ENCODE assay signal across 8 cellular contexts in the genomic region with DNA sequence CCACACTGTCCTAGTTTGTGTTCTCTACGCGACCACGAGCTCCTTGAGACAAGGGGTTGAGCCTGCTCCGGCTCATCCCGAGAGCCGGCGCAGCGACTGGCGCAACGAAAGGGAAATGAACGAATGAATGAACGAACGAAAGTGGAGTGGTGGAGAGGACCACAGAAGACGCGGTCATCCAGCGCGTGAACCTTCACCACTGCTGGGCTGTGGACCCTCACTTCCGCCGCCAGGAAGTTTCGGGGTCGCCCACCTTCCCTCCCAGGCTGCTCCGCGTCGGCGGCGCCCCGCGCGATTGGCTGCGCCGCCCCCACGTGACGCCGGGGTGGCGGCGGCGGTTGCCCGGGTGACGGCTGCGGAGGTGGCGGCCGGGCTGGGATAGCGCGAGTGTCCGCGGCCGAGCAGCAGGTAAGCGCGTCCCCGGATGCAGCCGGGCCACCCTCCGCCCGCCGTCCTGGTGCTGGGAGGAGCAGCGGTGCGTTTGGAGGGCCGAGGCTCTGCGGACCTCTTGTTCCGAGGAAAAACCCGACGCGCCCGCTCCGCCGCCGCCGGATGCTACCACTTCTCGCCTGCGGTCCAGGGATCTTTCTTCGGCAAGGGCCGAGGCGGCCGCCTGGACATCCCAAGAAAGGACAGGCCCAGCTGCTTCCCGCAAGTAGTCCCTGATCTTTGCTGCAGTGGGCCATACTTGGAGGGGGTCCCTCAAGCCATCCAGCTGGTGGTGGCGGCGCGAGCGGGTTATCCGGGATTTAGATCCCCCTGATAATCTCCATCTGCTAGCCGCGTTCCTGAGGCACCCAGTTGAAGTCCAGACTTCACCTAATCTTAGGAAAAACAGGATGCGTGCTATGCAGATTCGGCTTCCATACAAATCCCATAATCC. TPM values are rescaled to one million over a fixed set of nuclear protein-coding genes. Genes with fewer than 3 reads are reported as not detected.
DNase-seq lines count a peak whose midpoint lies in the region; ATAC-seq, FAIRE-seq and TF ChIP-seq lines count a peak whose summit lies in the region.

A gene with protein sequence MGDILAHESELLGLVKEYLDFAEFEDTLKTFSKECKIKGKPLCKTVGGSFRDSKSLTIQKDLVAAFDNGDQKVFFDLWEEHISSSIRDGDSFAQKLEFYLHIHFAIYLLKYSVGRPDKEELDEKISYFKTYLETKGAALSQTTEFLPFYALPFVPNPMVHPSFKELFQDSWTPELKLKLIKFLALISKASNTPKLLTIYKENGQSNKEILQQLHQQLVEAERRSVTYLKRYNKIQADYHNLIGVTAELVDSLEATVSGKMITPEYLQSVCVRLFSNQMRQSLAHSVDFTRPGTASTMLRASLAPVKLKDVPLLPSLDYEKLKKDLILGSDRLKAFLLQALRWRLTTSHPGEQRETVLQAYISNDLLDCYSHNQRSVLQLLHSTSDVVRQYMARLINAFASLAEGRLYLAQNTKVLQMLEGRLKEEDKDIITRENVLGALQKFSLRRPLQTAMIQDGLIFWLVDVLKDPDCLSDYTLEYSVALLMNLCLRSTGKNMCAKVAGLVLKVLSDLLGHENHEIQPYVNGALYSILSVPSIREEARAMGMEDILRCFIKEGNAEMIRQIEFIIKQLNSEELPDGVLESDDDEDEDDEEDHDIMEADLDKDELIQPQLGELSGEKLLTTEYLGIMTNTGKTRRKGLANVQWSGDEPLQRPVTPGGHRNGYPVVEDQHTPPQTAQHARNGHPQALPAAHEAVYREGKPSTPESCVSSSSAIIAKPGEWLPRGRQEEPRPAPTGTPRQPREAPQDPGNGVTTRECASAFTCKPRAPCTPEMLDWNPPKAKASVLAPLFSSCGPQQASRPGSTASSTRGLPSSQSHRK (plus strand): TSS at position 341 of the 883 bp plus-strand sequence. CDS start 7,608 bp downstream, outside the sequence.

- peaks cover 3% of the 10 kb centered on the region for H3K27me3 Mint-ChIP-seq in activated T-cell treated with anti-CD3 and anti-CD28 coated beads, Interleukin-2, amount 50 U/mL, for 24 hours

- no peaks in the 10 kb centered on the region for H3K9me2 ChIP-seq in PC-3 (replicated peaks; ENCODE audit: low read length)

- no peaks in the 10 kb centered on the region for H4K20me1 ChIP-seq in PC-3 (ENCODE audit: low read length)

- CTCF ChIA-PET in PC-3 (lab: Charles Lee): no interaction called here

- H3K9me3 ChIP-seq in PC-3 (ENCODE audit: low read length) (no peaks in the 10 kb centered on the region), muscle layer of colon (ENCODE audit: low read length) (no peaks in the 10 kb centered on the region)

- H3K36me3 Mint-ChIP-seq in activated T-cell treated with anti-CD3 and anti-CD28 coated beads, Interleukin-2, amount 50 U/mL, for 24 hours (ENCODE audit: low read depth): peaks cover 3% of the 10 kb centered on the region

- BruUV-seq in PC-3 (replicated peaks; lab: Mats Ljungman, UMichigan): TSS peak; percentile 76

- intact Hi-C loops in PC-3 (cut with micrococcal nuclease): loop anchor here (5.0 kb wide), 1 partner anchor 96 kb away; no protein-coding TSS in a partner anchor

- H3K4me3 ChIP-seq in PC-3 (ENCODE audit: low read length) (peak within 1 kb of the TSS; percentile 99), muscle layer of colon (ENCODE audit: low read depth in 1 of 2, low read length in 2 of 2) (peak within 1 kb of the TSS; percentile 73 to 94)

- no peaks in the 10 kb centered on the region for H3K9me3 Mint-ChIP-seq in activated T-cell treated with anti-CD3 and anti-CD28 coated beads, Interleukin-2, amount 50 U/mL, for 24 hours

- H2AFZ ChIP-seq in PC-3 (ENCODE audit: low read length): peak within 1 kb of the TSS; percentile 100

- peak within 1 kb of the TSS; percentile 64 for H3K9ac ChIP-seq in PC-3 (ENCODE audit: low read length)
- H3K9ac ChIP-seq in muscle layer of colon (ENCODE audit: low read length): peak within 1 kb of the TSS; percentile 56

- DNase-seq in DMS 273 treated with DMSO at 0.1 percent for 48 hours (lab: John Stamatoyannopoulos, UW) (peak; percentile 22), HTR-8/SVneo (ENCODE audit: insufficient read length, low spot score) (peak; percentile 90), PC-3 (peak; percentile 72)
- DNase-seq in activated T-cell treated with anti-CD3 and anti-CD28 coated beads, Interleukin-2, amount 50 U/mL, for 24 hours: peak; percentile 87
- DNase-seq in stimulated activated CD8-positive, alpha-beta memory T cell treated with anti-CD3 and anti-CD28 coated beads, Interleukin-4, amount 100 ng/mL, for 48 hours: peak; percentile 86

- H3K36me3 ChIP-seq in PC-3 (ENCODE audit: low read depth, low read length) (no peaks in the 10 kb centered on the region), muscle layer of colon (ENCODE audit: insufficient read depth, low read length) (no peaks in the 10 kb centered on the region)

- ATAC-seq in GM21390 (IDR thresholded peaks at IDR 0.05; ENCODE audit: unreplicated experiment) (peak; percentile 98), PC-3 (peak; percentile 89), esophagus mucosa (peak; percentile 85)

- H3K4me2 ChIP-seq in PC-3 (ENCODE audit: low read length): peak within 1 kb of the TSS; percentile 75

- peaks cover 17% of the 10 kb centered on the region for H3K4me1 Mint-ChIP-seq in activated T-cell treated with anti-CD3 and anti-CD28 coated beads, Interleukin-2, amount 50 U/mL, for 24 hours (ENCODE audit: low read depth)

- no peak for TF ChIP-seq CTCF in PC-3 (conservative IDR thresholded peaks at IDR 0.05; ENCODE audit: low read depth, low read length)

- peaks cover 11% of the 10 kb centered on the region; the same call in 1 of the 2 replicates for H3K79me2 ChIP-seq in PC-3 (ENCODE audit: low read length)

- H3F3A ChIP-seq in PC-3 (ENCODE audit: low read length, unreplicated experiment): no peaks in the 10 kb centered on the region

- peak within 1 kb of the TSS; percentile 91 for H3K4me3 Mint-ChIP-seq in activated T-cell treated with anti-CD3 and anti-CD28 coated beads, Interleukin-2, amount 50 U/mL, for 24 hours

- peak within 1 kb of the TSS; percentile 92 for H3K27ac Mint-ChIP-seq in activated T-cell treated with anti-CD3 and anti-CD28 coated beads, Interleukin-2, amount 50 U/mL, for 24 hours

- H3K27ac ChIP-seq in PC-3 (ENCODE audit: low read length): peak within 1 kb of the TSS; percentile 12
- peak within 1 kb of the TSS; percentile 73 for H3K27ac ChIP-seq in muscle layer of colon (ENCODE audit: low read depth, low read length)

- H3K4me1 ChIP-seq in PC-3 (ENCODE audit: insufficient read depth, low read length) (peaks cover 27% of the 10 kb centered on the region), muscle layer of colon (ENCODE audit: insufficient read depth, low read length) (peaks cover 19% of the 10 kb centered on the region)

- H3K27me3 ChIP-seq in PC-3 (ENCODE audit: low read length) (no peaks in the 10 kb centered on the region), muscle layer of colon (ENCODE audit: control insufficient read depth in 1 of 2, insufficient read depth in 2 of 2, low read length in 2 of 2) (no peaks in the 10 kb centered on the region)

- peak; percentile 98 for FAIRE-seq in HTR-8/SVneo (lab: Jason Lieb, UNC)

- POLR2A ChIA-PET in PC-3 (lab: Charles Lee; ENCODE audit: unreplicated experiment): interaction anchor here (0.5 to 0.7 kb wide), 2 partner anchors 71 to 75 kb away, joined by 3 to 5 read pairs; no protein-coding TSS in a partner anchor

RNA-seq across cellular contexts. Expression of the gene that starts here (rescaled TPM):
- total RNA-seq in PC-3 (2014; rRNA removed) (12.8 and 23.4 TPM in 2 replicates), esophagus mucosa (1.2 TPM)

Comparison
In these comparisons a context has a peak if more than half of its experiments do, and no peak if none do; other contexts are left out.
1. Peak in every context shown above with its lines: DNase-seq, ATAC-seq, H3K4me3 ChIP-seq and H3K27ac ChIP-seq.
2. DNase-seq: peak in every context shown above with its lines; median percentile 90 in HTR-8/SVneo; 87 in activated T-cell treated with anti-CD3 and anti-CD28 coated beads, Interleukin-2, amount 50 U/mL, for 24 hours; 86 in stimulated activated CD8-positive, alpha-beta memory T cell treated with anti-CD3 and anti-CD28 coated beads, Interleukin-4, amount 100 ng/mL, for 48 hours; 72 in PC-3; 22 in DMS 273 treated with DMSO at 0.1 percent for 48 hours.